8 cellular contexts compared by ENCODE assay signal in the genomic region with DNA sequence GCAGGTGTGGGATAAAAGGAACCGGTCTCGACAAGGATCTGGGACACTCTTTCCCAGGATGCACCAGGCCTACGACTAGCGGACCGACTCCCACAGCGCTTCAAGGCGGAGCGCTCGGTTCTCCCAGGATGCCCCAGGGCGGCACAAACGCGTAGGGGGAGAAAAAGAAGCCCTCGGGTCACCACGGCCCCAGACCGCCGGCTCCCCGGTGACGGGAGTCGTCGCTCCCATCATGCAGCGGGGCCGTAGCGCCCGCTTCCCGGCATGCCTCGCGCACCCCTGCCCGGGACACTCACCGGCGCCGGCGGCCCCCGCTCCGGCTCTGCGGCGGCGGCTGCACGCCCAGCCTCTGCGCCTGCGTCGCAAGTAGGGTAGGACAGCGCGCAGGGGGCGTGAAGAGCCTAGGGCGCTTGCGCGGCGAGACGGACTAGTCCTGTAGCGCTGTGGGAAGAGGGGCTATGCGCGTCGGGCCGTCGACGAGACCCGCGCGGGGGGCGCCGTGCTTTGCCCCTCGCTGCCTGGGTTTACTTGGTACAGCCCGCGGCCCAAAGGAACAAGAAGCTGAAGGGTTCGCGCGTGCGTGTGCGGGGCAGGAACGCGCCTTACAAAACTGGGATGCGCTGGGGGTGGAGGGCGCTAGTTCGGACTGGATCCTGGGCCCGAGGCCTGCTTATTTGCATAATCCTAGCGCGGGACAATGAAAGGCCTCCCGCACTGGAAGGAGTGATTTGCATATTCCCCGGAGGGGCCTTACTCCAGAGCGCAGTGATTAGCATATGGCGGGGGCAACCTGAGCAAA. TPM values are rescaled to one million over a fixed set of nuclear protein-coding genes. Genes with fewer than 3 reads are reported as not detected.
DNase-seq lines count a peak whose midpoint lies in the region; ATAC-seq and TF ChIP-seq lines count a peak whose summit lies in the region.

A gene with protein sequence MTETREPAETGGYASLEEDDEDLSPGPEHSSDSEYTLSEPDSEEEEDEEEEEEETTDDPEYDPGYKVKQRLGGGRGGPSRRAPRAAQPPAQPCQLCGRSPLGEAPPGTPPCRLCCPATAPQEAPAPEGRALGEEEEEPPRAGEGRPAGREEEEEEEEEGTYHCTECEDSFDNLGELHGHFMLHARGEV (minus strand): TSS at position 368 of the 799 bp plus-strand sequence. CDS start 5,325 bp downstream, outside the sequence.

- peak within 1 kb of the TSS; percentile 99 for H3K27ac Mint-ChIP-seq in activated CD8-positive, alpha-beta T cell treated with anti-CD3 and anti-CD28 coated beads for 36 hours

- H3K4me3 Mint-ChIP-seq in activated CD8-positive, alpha-beta T cell treated with anti-CD3 and anti-CD28 coated beads for 36 hours: peak within 1 kb of the TSS; percentile 96

- H3K9ac ChIP-seq in duodenal mucosa (ENCODE audit: low read depth in 1 of 2, low read length in 2 of 2): peak within 1 kb of the TSS; percentile 77 to 91

- intact Hi-C loops in activated CD8-positive, alpha-beta T cell treated with anti-CD3 and anti-CD28 coated beads for 36 hours (cut with micrococcal nuclease): no loop called here
- intact Hi-C loops in lower leg skin (cut with DNase I; ENCODE audit: low total_unique reads): no loop called here

- H3K36me3 Mint-ChIP-seq in activated CD8-positive, alpha-beta T cell treated with anti-CD3 and anti-CD28 coated beads for 36 hours (ENCODE audit: low read depth): peaks cover 3% of the 10 kb centered on the region

- POLR2A ChIA-PET in activated CD8-positive, alpha-beta T cell treated with anti-CD3 and anti-CD28 coated beads for 36 hours (lab: Charles Lee): interaction anchor here (0.6 to 1.6 kb wide), 3 partner anchors 10 to 25 kb away, joined by 3 to 4 read pairs (median 3); no protein-coding TSS in a partner anchor

- H3K4me1 Mint-ChIP-seq in activated CD8-positive, alpha-beta T cell treated with anti-CD3 and anti-CD28 coated beads for 36 hours (ENCODE audit: low read depth): peaks cover 27% of the 10 kb centered on the region

- 0 to 1% methylated on average over 19 to 59 of the region's 81 CpGs for WGBS in lower leg skin, 2 donors

- H3K27me3 ChIP-seq in duodenal mucosa (ENCODE audit: control insufficient read depth in 1 of 2, insufficient read depth in 2 of 2, low read length in 2 of 2): no peaks in the 10 kb centered on the region

- no peaks in the 10 kb centered on the region for H3K9me3 ChIP-seq in duodenal mucosa (ENCODE audit: control insufficient read depth in 1 of 2, low read length in 2 of 2)

- TF ChIP-seq CTCF in activated CD8-positive, alpha-beta T cell treated with anti-CD3 and anti-CD28 coated beads for 36 hours (IDR thresholded peaks at IDR 0.05): no peak
- TF ChIP-seq CTCF in lower leg skin (IDR thresholded peaks at IDR 0.05): no peak

- ATAC-seq in GM19372 (IDR thresholded peaks at IDR 0.05; ENCODE audit: low read depth, unreplicated experiment): peak; percentile 75
- peak; percentile 83 for ATAC-seq in HG03521 (IDR thresholded peaks at IDR 0.05; ENCODE audit: unreplicated experiment)
- ATAC-seq in activated CD8-positive, alpha-beta T cell treated with anti-CD3 and anti-CD28 coated beads for 36 hours: peak; percentile 89

- DNase-seq in CD1c-positive myeloid dendritic cell (ENCODE audit: extremely low spot score): peak; percentile 93
- DNase-seq in NCI-H774 (lab: John Stamatoyannopoulos, UW): peak; percentile 86
- peak; percentile 90 for DNase-seq in activated CD8-positive, alpha-beta T cell treated with anti-CD3 and anti-CD28 coated beads for 36 hours
- DNase-seq in lower leg skin (ENCODE audit: low spot score in 2 of 2): peak; percentile 66 to 94
- peak; percentile 84 to 87 for DNase-seq in stimulated activated CD4-positive, alpha-beta T cell treated with anti-CD3 and anti-CD28 coated beads, Interleukin-4, amount 100 ng/mL, for 4 hours

- H3K27me3 Mint-ChIP-seq in activated CD8-positive, alpha-beta T cell treated with anti-CD3 and anti-CD28 coated beads for 36 hours: no peaks in the 10 kb centered on the region

- H3K9me3 Mint-ChIP-seq in activated CD8-positive, alpha-beta T cell treated with anti-CD3 and anti-CD28 coated beads for 36 hours: no peaks in the 10 kb centered on the region

- CTCF ChIA-PET in activated CD8-positive, alpha-beta T cell treated with anti-CD3 and anti-CD28 coated beads for 36 hours (lab: Charles Lee): interaction anchor here (1.2 kb wide), 1 partner anchor 64 kb away, joined by 3 read pairs; no protein-coding TSS in a partner anchor

- no peak for TF ChIP-seq POLR2A in lower leg skin (IDR thresholded peaks at IDR 0.05)

- peak within 1 kb of the TSS; percentile 83 to 94 for H3K4me3 ChIP-seq in duodenal mucosa (ENCODE audit: low read depth in 1 of 2, low read length in 2 of 2)
- H3K4me3 ChIP-seq in lower leg skin (ENCODE audit: low read depth, poor library complexity, severe bottlenecking): peak within 1 kb of the TSS; percentile 66

- H3K36me3 ChIP-seq in duodenal mucosa (ENCODE audit: control insufficient read depth in 1 of 2, insufficient read depth in 2 of 2, low read length in 2 of 2): no peaks in the 10 kb centered on the region

- H3K4me1 ChIP-seq in duodenal mucosa (ENCODE audit: control insufficient read depth in 1 of 2, insufficient read depth in 2 of 2, low read length in 2 of 2): peaks cover 15 to 17% of the 10 kb centered on the region in 2 donors

- peak within 1 kb of the TSS; percentile 90 for H3K27ac ChIP-seq in duodenal mucosa (ENCODE audit: low read depth, low read length)

RNA-seq across cellular contexts. Expression of the gene that starts here (rescaled TPM):
- 10 to 100 TPM; 12.3 to 13.4 TPM for total RNA-seq in activated CD8-positive, alpha-beta T cell treated with anti-CD3 and anti-CD28 coated beads for 36 hours
- total RNA-seq in lower leg skin: 10 to 100 TPM in 3 of 4 donors, 1 to 10 TPM in 1; 5.3 to 27.3 (median 15.1) TPM

Comparison
In these comparisons a context has a peak if more than half of its experiments do, and no peak if none do; other contexts are left out.
1. Peak in every context shown above with its lines: DNase-seq, ATAC-seq, H3K4me3 ChIP-seq and H3K27ac ChIP-seq.